ENCODE assay signal across 13 cellular contexts in the genomic region with DNA sequence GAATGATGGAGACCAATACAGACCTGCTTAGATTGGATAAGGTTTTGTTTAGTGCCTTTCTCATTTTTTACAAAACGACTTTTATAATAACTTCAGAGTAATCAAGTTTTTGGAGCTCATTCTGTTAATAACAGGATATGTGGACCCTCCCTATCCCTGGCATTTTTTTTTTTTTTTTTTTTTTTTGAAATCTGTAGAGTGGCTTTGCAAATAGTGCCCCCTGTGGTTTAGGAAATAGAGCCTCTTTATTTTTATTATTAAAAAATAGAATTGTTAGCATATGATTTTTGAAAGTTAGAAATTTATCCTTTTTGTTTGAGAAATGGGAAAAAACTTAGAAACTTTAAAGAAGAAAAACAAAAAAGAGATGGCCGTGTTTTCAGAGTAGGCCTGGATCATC. TPM values are rescaled to one million over a fixed set of nuclear protein-coding genes. Genes with fewer than 3 reads are reported as not detected.
DNase-seq lines count a peak whose midpoint lies in the region; ATAC-seq and TF ChIP-seq lines count a peak whose summit lies in the region.
"Had no signal": no experiment of that assay in that cellular context is flagged by ENCODE, and none has a peak within 500 bp of the region (broad histone marks: within the 10 kb centered on the region; RNA-seq: fewer than 3 reads in every experiment).

No MANE protein-coding gene starts in this region.

- H3K4me1 ChIP-seq in breast epithelium (peaks cover 0 to 8% of the 10 kb centered on the region in 2 donors), OCI-LY7 (ENCODE audit: insufficient read depth, low read length, poor library complexity, severe bottlenecking) (peaks cover 81% of the 10 kb centered on the region)

- peak; percentile 33 for TF ChIP-seq CTCF in MCF 10A (IDR thresholded peaks at IDR 0.05; ENCODE audit: unreplicated experiment)
- TF ChIP-seq CTCF in breast epithelium (IDR thresholded peaks at IDR 0.05), result no peak
- TF ChIP-seq CTCF in OCI-LY7 (conservative IDR thresholded peaks at IDR 0.05; ENCODE audit: low read length), result peak; percentile 86
- TF ChIP-seq CTCF in fibroblast of pulmonary artery (IDR thresholded peaks at IDR 0.05; ENCODE audit: low read length, missing control alignments), result peak; percentile 37

- POLR2A ChIA-PET in MCF 10A (lab: Yijun Ruan, JAX), result interaction anchor here (1.8 kb wide), 1 partner anchor 10 kb away, joined by 5 read pairs; no protein-coding TSS in a partner anchor
- POLR2A ChIA-PET in OCI-LY7 (lab: Charles Lee), result interaction anchor here (0.6 to 0.7 kb wide), 5 partner anchors 10 to 306 kb away, joined by 3 to 5 read pairs (median 3); no protein-coding TSS in a partner anchor

- CTCF ChIA-PET in MCF 10A (lab: Yijun Ruan, JAX), result interaction anchor here (0.6 to 1.4 kb wide), 9 partner anchors 11 to 443 kb away, joined by 3 to 8 read pairs (median 5); no protein-coding TSS in a partner anchor
- CTCF ChIA-PET in OCI-LY7 (lab: Charles Lee; ENCODE audit: unreplicated experiment), result no interaction called here

- peaks cover 100% of the 10 kb centered on the region for H3K79me2 ChIP-seq in OCI-LY7 (ENCODE audit: insufficient read depth, low read depth, low read length)

- H3K4me2 ChIP-seq in OCI-LY7 (ENCODE audit: low read length), result peak overlapping the region; percentile 98

- no peaks in the 10 kb centered on the region for H3K27me3 ChIP-seq in breast epithelium
- H3K27me3 ChIP-seq: right atrium auricular region had no signal

- H3K36me3 ChIP-seq in breast epithelium, result no peaks in the 10 kb centered on the region
- H3K36me3 ChIP-seq in OCI-LY7 (ENCODE audit: insufficient read depth, low read length), result peaks cover 86% of the 10 kb centered on the region

- ATAC-seq in HG03521 (IDR thresholded peaks at IDR 0.05; ENCODE audit: unreplicated experiment) (no peak), HG03432 (IDR thresholded peaks at IDR 0.05; ENCODE audit: unreplicated experiment) (no peak)

- intact Hi-C loops in MCF 10A (cut with micrococcal nuclease), result loop anchor here (1.0 kb wide), 1 partner anchor 59 kb away; no protein-coding TSS in a partner anchor
- intact Hi-C loops in breast epithelium (cut with DNase I; ENCODE audit: low total_unique reads), result no loop called here
- intact Hi-C loops in OCI-LY7 (cut with micrococcal nuclease; ENCODE audit: unreplicated experiment), result loop anchor here (1.0 to 5.0 kb wide), 2 partner anchors 59 to 187 kb away; a partner anchor contains a TSS

- H3K27ac ChIP-seq in breast epithelium (no peak overlapping the region), OCI-LY7 (ENCODE audit: low read depth, low read length, poor library complexity, severe bottlenecking) (peak overlapping the region; percentile 80)
- H3K27ac ChIP-seq: right atrium auricular region had no signal

- no peaks in the 10 kb centered on the region for H3K9me2 ChIP-seq in OCI-LY7 (ENCODE audit: insufficient read depth, low read length)

- no peak overlapping the region for H2AFZ ChIP-seq in OCI-LY7 (ENCODE audit: low read length)

- DNase-seq in MCF 10A (ENCODE audit: unreplicated experiment) (peak; percentile 10), breast epithelium (ENCODE audit: low spot score in 2 of 2) (no peak), OCI-LY7 (ENCODE audit: low spot score) (no peak), fibroblast of pulmonary artery (ENCODE audit: low read depth) (no peak), superior temporal gyrus (ENCODE audit: extremely low spot score) (peak; percentile 12), amygdala (lab: John Stamatoyannopoulos, UW) (no peak)
- DNase-seq: activated T-cell treated with anti-CD3 and anti-CD28 coated beads, Interleukin-2, amount 50 U/mL, for 48 hours; central memory CD4-positive, alpha-beta T cell; NCI-H1105 had no signal

- BruUV-seq in MCF 10A (replicated peaks; lab: Mats Ljungman, UMichigan) (no TSS peak), OCI-LY7 (replicated peaks; lab: Mats Ljungman, UMichigan) (no TSS peak)

- no peaks in the 10 kb centered on the region for H3K4me1 Mint-ChIP-seq in MCF 10A (ENCODE audit: insufficient read depth, unreplicated experiment)

- H3K4me3 Mint-ChIP-seq in MCF 10A (ENCODE audit: unreplicated experiment), result no peak overlapping the region
- H3K4me3 Mint-ChIP-seq: memory B cell had no signal

- H3K9me3 ChIP-seq in breast epithelium, result no peaks in the 10 kb centered on the region
- no peaks in the 10 kb centered on the region; the same call in 1 of the 2 replicates for H3K9me3 ChIP-seq in OCI-LY7 (ENCODE audit: low read length)
- H3K9me3 ChIP-seq: right atrium auricular region had no signal

- no peaks in the 10 kb centered on the region for H3K27me3 Mint-ChIP-seq in MCF 10A (ENCODE audit: insufficient read depth, unreplicated experiment)
- H3K27me3 Mint-ChIP-seq: memory B cell had no signal

- H4K20me1 ChIP-seq in OCI-LY7 (ENCODE audit: insufficient read depth, low read length), result peaks cover 23% of the 10 kb centered on the region; the same call in 1 of the 2 replicates

- no peak for TF ChIP-seq POLR2A in breast epithelium (IDR thresholded peaks at IDR 0.05)

- H3K9me3 Mint-ChIP-seq in MCF 10A (ENCODE audit: unreplicated experiment), result no peaks in the 10 kb centered on the region
- H3K9me3 Mint-ChIP-seq: memory B cell had no signal

- no peak overlapping the region for H3K27ac Mint-ChIP-seq in MCF 10A (ENCODE audit: low read depth, unreplicated experiment)
- H3K27ac Mint-ChIP-seq: memory B cell had no signal

- no peaks in the 10 kb centered on the region for H3K36me3 Mint-ChIP-seq in MCF 10A (ENCODE audit: insufficient read depth, unreplicated experiment)

- H3K4me3 ChIP-seq in breast epithelium (no peak overlapping the region), OCI-LY7 (ENCODE audit: low read depth, low read length, poor library complexity, severe bottlenecking) (peak overlapping the region; percentile 69), fibroblast of pulmonary artery (replicated peaks; ENCODE audit: low read depth, low read length) (no peak overlapping the region)
- H3K4me3 ChIP-seq: right atrium auricular region had no signal

RNA-seq across cellular contexts. Expression of a gene that starts 11.4 kb away (rescaled TPM):
- total RNA-seq in MCF 10A (2022) (31.9 and 34.7 TPM in 2 replicates), breast epithelium (10 to 100 TPM; 37.0 to 64.5 (median 53.1) TPM), OCI-LY7 (2022) (86.3 and 94.5 TPM in 2 replicates)
- 60.9 and 82.6 TPM in 2 replicates for total RNA-seq in OCI-LY7 (2014; rRNA removed; shearing (Covaris generic))

RNA-seq across cellular contexts. Expression of a gene that starts 49.7 kb away (rescaled TPM):
- total RNA-seq in MCF 10A (2022), result not detected in 2 replicates
- total RNA-seq in breast epithelium, result 10 to 100 TPM in 2 of 3 donors, 1 to 10 TPM in 1; 8.2 to 48.4 (median 28.8) TPM
- 0.32 and 1.0 TPM in 2 replicates for total RNA-seq in OCI-LY7 (2014; rRNA removed; shearing (Covaris generic))
- 0.33 and 0.34 TPM in 2 replicates for total RNA-seq in OCI-LY7 (2022)

Comparison
In these comparisons a context has a peak if more than half of its experiments do, and no peak if none do; other contexts are left out.
1. DNase-seq: peak in MCF 10A (single experiment) and superior temporal gyrus (single experiment); none in breast epithelium (0 of 2), OCI-LY7 (single experiment), fibroblast of pulmonary artery (single experiment) and amygdala (0 of 56).
2. CTCF ChIP-seq: peak in MCF 10A (single experiment), OCI-LY7 (single experiment) and fibroblast of pulmonary artery (single experiment); none in breast epithelium (0 of 3).